14 cellular contexts compared by ENCODE assay signal in the genomic region with DNA sequence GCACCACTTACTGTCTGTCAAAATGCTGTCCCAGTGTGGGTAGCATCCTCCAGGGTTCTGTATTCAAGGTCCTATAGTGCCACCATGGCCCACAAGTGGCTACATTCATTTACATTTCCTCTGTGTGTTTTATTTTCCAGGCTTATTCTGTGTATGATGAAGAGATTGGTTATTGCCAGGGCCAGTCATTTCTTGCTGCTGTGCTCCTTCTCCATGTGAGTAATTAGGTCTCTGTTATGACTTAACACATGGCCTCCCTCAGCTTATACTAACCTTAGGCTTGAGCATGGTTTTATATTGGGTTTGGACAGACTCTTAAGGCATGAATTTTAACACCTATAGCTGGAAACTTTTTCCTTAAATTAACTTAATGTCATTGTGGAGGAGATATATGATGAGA.
"Had no signal": no experiment of that assay in that cellular context is flagged by ENCODE, and none has a peak within 500 bp of the region (broad histone marks: within the 10 kb centered on the region; RNA-seq: fewer than 3 reads in every experiment).

No MANE protein-coding gene starts in this region.

- H3K4me3 ChIP-seq: ascending aorta, mucosa of descending colon, prostate gland, right atrium auricular region had no signal

- DNase-seq: activated CD4-positive, alpha-beta T cell treated with anti-CD3 and anti-CD28 coated beads, Interleukin-2, amount 50 U/mL, for 4 hours; activated CD4-positive, CD25-positive, alpha-beta regulatory T cell; activated gamma-delta T cell treated with Interleukin-2 at 50 U/mL for 16 hours; cortex of kidney; mucosa of descending colon; naive B cell; T1000 had no signal

- ATAC-seq: esophagus mucosa, mucosa of descending colon had no signal

- H3K27ac Mint-ChIP-seq: memory B cell had no signal

- H3K9me3 Mint-ChIP-seq: central memory CD8-positive, alpha-beta T cell; memory B cell; naive B cell; neural crest cell had no signal

- H3K4me3 Mint-ChIP-seq: central memory CD8-positive, alpha-beta T cell; memory B cell; naive B cell; neural crest cell had no signal

- H3K27me3 Mint-ChIP-seq: central memory CD8-positive, alpha-beta T cell; memory B cell; naive B cell had no signal

- H3K4me1 Mint-ChIP-seq: central memory CD8-positive, alpha-beta T cell; neural crest cell had no signal
